ENCODE assay signal across 9 cellular contexts in genomic region chr14:96423446-96424103, GRCh38. TPM values are rescaled to one million over a fixed set of nuclear protein-coding genes. Genes with fewer than 3 reads are reported as not detected.
A peak's percentile ranks its signal among the peaks of the same experiment; 100 is the strongest.
DNase-seq lines count a peak whose midpoint lies in the region; ATAC-seq and TF ChIP-seq lines count a peak whose summit lies in the region.
"Had no signal": no experiment of that assay in that cellular context is flagged by ENCODE, and none has a peak within 500 bp of the region (broad histone marks: within the 10 kb centered on the region; RNA-seq: fewer than 3 reads in every experiment).

No MANE protein-coding gene starts in this region.

- ATAC-seq in sciatic nerve (peak; percentile 38), HG02970 (IDR thresholded peaks at IDR 0.05; ENCODE audit: low FRiP score, unreplicated experiment) (no peak), HG03196 (IDR thresholded peaks at IDR 0.05; ENCODE audit: unreplicated experiment) (no peak)
- no peak for ATAC-seq in activated CD4-positive, CD25-positive, alpha-beta regulatory T cell treated with anti-CD3 and anti-CD28 coated beads, Interleukin-2, amount 50 U/mL, for 24 hours

- H3F3A ChIP-seq in PC-9 (ENCODE audit: insufficient read depth, low read depth): no peaks in the 10 kb centered on the region

- TF ChIP-seq CTCF in PC-9 (conservative IDR thresholded peaks at IDR 0.05) (no peak), esophagus muscularis mucosa (IDR thresholded peaks at IDR 0.05) (no peak)

- 71% methylated on average over 15 of the region's 25 CpGs for WGBS in esophagus muscularis mucosa

- H3K9me2 ChIP-seq in PC-9 (ENCODE audit: insufficient read depth): no peaks in the 10 kb centered on the region

- POLR2A ChIA-PET in PC-9 (lab: Charles Lee; ENCODE audit: unreplicated experiment): no interaction called here

- DNase-seq in PC-9 (no peak), esophagus muscularis mucosa (ENCODE audit: extremely low spot score) (no peak), sciatic nerve (ENCODE audit: low spot score) (no peak), mesenteric fat pad (ENCODE audit: low spot score) (no peak)
- DNase-seq: effector CD8-positive, alpha-beta T cell had no signal

- H3K4me3 ChIP-seq in GM08714 (ENCODE audit: low read length): peak overlapping the region; percentile 64; the same call in 1 of the 2 replicates
- H3K4me3 ChIP-seq in PC-9: no peak overlapping the region
- peak overlapping the region; percentile 48 to 52 (median 48) for H3K4me3 ChIP-seq in esophagus muscularis mucosa

- H3K4me1 ChIP-seq in PC-9 (replicated peaks; ENCODE audit: insufficient read depth): no peaks in the 10 kb centered on the region
- H3K4me1 ChIP-seq in esophagus muscularis mucosa: peaks cover 0 to 11% (median 9%) of the 10 kb centered on the region in 4 donors

- H3K9me3 ChIP-seq in PC-9 (ENCODE audit: insufficient read depth, low read depth) (no peaks in the 10 kb centered on the region), esophagus muscularis mucosa (no peaks in the 10 kb centered on the region)

- no peak for TF ChIP-seq POLR2A in esophagus muscularis mucosa (IDR thresholded peaks at IDR 0.05; ENCODE audit: low read depth)

- BruUV-seq in PC-9 (replicated peaks; lab: Mats Ljungman, UMichigan): no TSS peak

- H3K79me2 ChIP-seq in PC-9 (ENCODE audit: low read depth): no peaks in the 10 kb centered on the region

- intact Hi-C loops in PC-9 (cut with micrococcal nuclease; ENCODE audit: unreplicated experiment): loop anchor here (2.0 to 10.0 kb wide), 2 partner anchors 127 to 859 kb away; no protein-coding TSS in a partner anchor
- intact Hi-C loops in esophagus muscularis mucosa (cut with DNase I): loop anchor here (5.0 kb wide), 1 partner anchor 126 kb away; no protein-coding TSS in a partner anchor
- intact Hi-C loops in sciatic nerve (cut with DNase I): loop anchor here (5.0 kb wide), 1 partner anchor 126 kb away; no protein-coding TSS in a partner anchor

- H3K27ac ChIP-seq in PC-9 (no peak overlapping the region), esophagus muscularis mucosa (replicated peaks in 1 of 4) (no peak overlapping the region)

- peak overlapping the region; percentile 72 for H3K4me2 ChIP-seq in PC-9

- no peaks in the 10 kb centered on the region for H4K20me1 ChIP-seq in PC-9 (ENCODE audit: insufficient read depth)

- H2AFZ ChIP-seq in PC-9: 0 out of 2 replicates have a peak overlapping the region, but pooled peaks have one; percentile 41

- CTCF ChIA-PET in PC-9 (lab: Charles Lee): no interaction called here

- H3K27me3 ChIP-seq in PC-9 (ENCODE audit: insufficient read depth, low read depth) (no peaks in the 10 kb centered on the region), esophagus muscularis mucosa (peaks cover 0 to 14% (median 2%) of the 10 kb centered on the region in 4 donors)

- no peak for TF ChIP-seq EP300 in esophagus muscularis mucosa (IDR thresholded peaks at IDR 0.05)

- no peaks in the 10 kb centered on the region for H3K36me3 ChIP-seq in PC-9 (ENCODE audit: low read depth)
- no peaks in the 10 kb centered on the region for H3K36me3 ChIP-seq in esophagus muscularis mucosa

RNA-seq across cellular contexts. Expression of gene AK7, which starts 31.6 kb away (rescaled TPM):
- 2.1 and 2.5 TPM in 2 replicates for total RNA-seq in PC-9 (2021)
- 1 to 10 TPM in 2 of 4 donors, under 1 TPM in 2; 0.42 to 3.6 (median 1.8) TPM for total RNA-seq in esophagus muscularis mucosa
- 1.4 TPM for total RNA-seq in sciatic nerve
- total RNA-seq in mesenteric fat pad: 0.87 TPM
